In the genomic region with DNA sequence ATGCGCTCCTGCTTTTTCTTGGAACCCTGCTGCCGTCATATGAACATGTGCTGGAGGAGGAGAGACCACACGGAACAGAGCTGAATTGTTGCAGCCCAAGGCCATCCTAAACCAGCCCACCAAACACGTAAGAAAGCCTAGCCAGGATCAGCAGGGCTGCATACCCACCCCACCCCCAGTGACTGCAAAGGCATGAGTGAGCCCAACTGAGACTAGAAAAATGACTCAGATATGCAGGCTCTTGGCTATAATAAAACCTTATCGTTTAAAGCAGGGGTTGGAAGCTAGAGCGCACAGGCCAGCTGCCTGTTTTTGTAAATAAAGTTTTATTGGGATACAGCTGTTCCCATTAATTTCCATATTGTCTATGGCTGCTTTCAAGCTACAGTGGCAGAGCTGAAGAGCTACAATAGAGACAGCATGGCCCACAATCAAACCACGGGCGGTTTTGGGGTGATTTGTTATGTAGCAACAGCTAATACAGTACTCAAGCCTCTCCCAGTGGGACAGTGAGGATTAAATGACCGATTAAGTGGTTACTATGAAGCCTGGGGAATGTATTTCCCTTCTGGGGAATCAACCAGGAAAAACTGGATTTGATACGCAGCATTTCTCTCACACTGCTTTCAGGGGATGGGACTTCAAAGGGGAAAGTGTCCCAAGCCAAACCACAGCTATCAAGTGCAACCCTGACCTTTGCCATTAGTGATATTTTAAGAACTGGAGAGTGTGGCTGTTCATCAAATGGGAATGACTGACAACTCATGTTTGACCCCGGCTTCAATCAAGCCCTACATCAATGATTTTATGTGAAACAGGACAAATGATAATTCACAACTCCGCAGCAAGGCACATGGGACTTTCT, we compare ENCODE assay signal across 11 cellular contexts. TPM values are rescaled to one million over a fixed set of nuclear protein-coding genes. Genes with fewer than 3 reads are reported as not detected.
A peak's percentile ranks its signal among the peaks of the same experiment; 100 is the strongest.
DNase-seq lines count a peak whose midpoint lies in the region; ATAC-seq and TF ChIP-seq lines count a peak whose summit lies in the region.
"Had no signal": no experiment of that assay in that cellular context is flagged by ENCODE, and none has a peak within 500 bp of the region (broad histone marks: within the 10 kb centered on the region; RNA-seq: fewer than 3 reads in every experiment).

No MANE protein-coding gene starts in this region.

- 72 to 77% methylated on average over 12 of the region's 12 CpGs for WGBS in GM23248 (ENCODE audit: low coverage in 1 of 2, low lambda C conversion rate in 2 of 2, missing lambda C conversion rate in 2 of 2), 2 experiments
- 72 to 81% methylated on average over 12 of the region's 12 CpGs for WGBS in sigmoid colon, 2 donors

- no peak for TF ChIP-seq CTCF in RWPE2 (IDR thresholded peaks at IDR 0.05; ENCODE audit: poor library complexity, severe bottlenecking)
- no peak for TF ChIP-seq CTCF in fibroblast of villous mesenchyme (IDR thresholded peaks at IDR 0.05; ENCODE audit: insufficient read depth, low read depth, low read length)
- no peak for TF ChIP-seq CTCF in sigmoid colon (IDR thresholded peaks at IDR 0.05)

- H3K4me1 ChIP-seq in GM23248 (ENCODE audit: insufficient read depth) (peaks cover 26% of the 10 kb centered on the region), RWPE2 (ENCODE audit: insufficient read depth, poor library complexity, severe bottlenecking) (peaks cover 66% of the 10 kb centered on the region), sigmoid colon (peaks cover 0 to 97% (median 74%) of the 10 kb centered on the region in 4 donors)

- no peaks in the 10 kb centered on the region for H3K9me2 ChIP-seq in GM23248 (ENCODE audit: insufficient read depth)

- no peaks in the 10 kb centered on the region for H3K27me3 ChIP-seq in GM23248 (replicated peaks; ENCODE audit: insufficient read depth)
- H3K27me3 ChIP-seq in RWPE2 (ENCODE audit: insufficient read depth, poor library complexity, severe bottlenecking): no peaks in the 10 kb centered on the region
- H3K27me3 ChIP-seq in sigmoid colon: no peaks in the 10 kb centered on the region
- H3K27me3 ChIP-seq: esophagus squamous epithelium had no signal

- H3K4me2 ChIP-seq in GM23248 (ENCODE audit: unreplicated experiment): peak overlapping the region; percentile 12

- ATAC-seq in RWPE2 (ENCODE audit: low read depth): peak; percentile 26; the same call in 1 of the 3 replicates
- no peak for ATAC-seq in HG03521 (IDR thresholded peaks at IDR 0.05; ENCODE audit: unreplicated experiment)
- ATAC-seq in stimulated activated naive CD8-positive, alpha-beta T cell treated with anti-CD3 and anti-CD28 coated beads, Interleukin-15, Interleukin-2, amounts not matched to agents 100 U/mL and 50 U/mL, for 24 hours: no peak
- ATAC-seq: activated CD4-positive, CD25-positive, alpha-beta regulatory T cell treated with anti-CD3 and anti-CD28 coated beads, Interleukin-2, amount 50 U/mL, for 24 hours had no signal

- H3K79me2 ChIP-seq in GM23248 (ENCODE audit: insufficient read depth): peaks cover 97% of the 10 kb centered on the region

- DNase-seq in GM23248 (peak; percentile 77), RWPE2 (ENCODE audit: low spot score) (no peak), fibroblast of villous mesenchyme (ENCODE audit: low read depth) (peak; percentile 93), sigmoid colon (no peak), KG1 (lab: John Stamatoyannopoulos, UW) (no peak)
- no peak for DNase-seq in stimulated activated CD4-positive, alpha-beta T cell treated with anti-CD3 and anti-CD28 coated beads, Interleukin-4, amount 100 ng/mL, for 4 hours
- no peak for DNase-seq in stimulated activated naive CD8-positive, alpha-beta T cell treated with anti-CD3 and anti-CD28 coated beads, Interleukin-15, Interleukin-2, amounts not matched to agents 100 U/mL and 50 U/mL, for 24 hours
- DNase-seq: activated naive CD4-positive, alpha-beta T cell treated with anti-CD3 and anti-CD28 coated beads, Interleukin-2, amount 10 ng/mL, durations not matched to agents 7 days and 5 days; esophagus squamous epithelium had no signal

- no peak for TF ChIP-seq POLR2A in sigmoid colon (IDR thresholded peaks at IDR 0.05)

- intact Hi-C loops in sigmoid colon (cut with DNase I): loop anchor here (10.0 kb wide), 3 partner anchors 332 to 598 kb away; partner anchors contain the start of genes ALDH1B1, FBXO10 and ZBTB5

- no peaks in the 10 kb centered on the region for H4K20me1 ChIP-seq in GM23248 (ENCODE audit: insufficient read depth)

- H3F3A ChIP-seq in GM23248 (ENCODE audit: insufficient read depth): peaks cover 6% of the 10 kb centered on the region; the same call in 1 of the 2 replicates

- H3K36me3 ChIP-seq in GM23248 (ENCODE audit: low read depth): no peaks in the 10 kb centered on the region
- peaks cover 40% of the 10 kb centered on the region for H3K36me3 ChIP-seq in RWPE2 (ENCODE audit: low read depth)
- H3K36me3 ChIP-seq in sigmoid colon: no peaks in the 10 kb centered on the region
- H3K36me3 ChIP-seq: esophagus squamous epithelium had no signal

- no peak overlapping the region for H3K4me3 ChIP-seq in GM23248
- H3K4me3 ChIP-seq in RWPE2 (ENCODE audit: severe bottlenecking): no peak overlapping the region
- no peak overlapping the region for H3K4me3 ChIP-seq in fibroblast of villous mesenchyme (ENCODE audit: low read depth, low read length)
- no peak overlapping the region for H3K4me3 ChIP-seq in sigmoid colon
- H3K4me3 ChIP-seq: esophagus squamous epithelium had no signal

- in situ Hi-C loops in GM23248 (cut with MboI): no loop called here

- no peak overlapping the region for H3K9ac ChIP-seq in GM23248

- H3K9me3 ChIP-seq in GM23248 (ENCODE audit: low read depth): no peaks in the 10 kb centered on the region
- H3K9me3 ChIP-seq in RWPE2 (ENCODE audit: severe bottlenecking): no peaks in the 10 kb centered on the region
- H3K9me3 ChIP-seq in sigmoid colon: no peaks in the 10 kb centered on the region
- H3K9me3 ChIP-seq: esophagus squamous epithelium had no signal

- no peak overlapping the region for H2AFZ ChIP-seq in GM23248

- no peak for TF ChIP-seq EP300 in sigmoid colon (IDR thresholded peaks at IDR 0.05)

- H3K27ac ChIP-seq in GM23248 (no peak overlapping the region; the same call in 1 of the 2 replicates), RWPE2 (ENCODE audit: poor library complexity, severe bottlenecking) (peak overlapping the region; percentile 79), sigmoid colon (peak overlapping the region; percentile 23 to 95 (median 70))

RNA-seq across cellular contexts. Expression of gene SHB, which starts 6.3 kb away (rescaled TPM):
- 9.9 and 11.1 TPM in 2 replicates for total RNA-seq in GM23248 (2014; rRNA removed; shearing (Covaris generic))
- polyA plus RNA-seq in GM23248 (2016; fragmentation: Nextera tagmentation; extraction: Ambion mirVana) (3.9 and 4.4 TPM in 2 replicates), sigmoid colon (10 to 100 TPM in 2 of 3 donors, 1 to 10 TPM in 1; 9.5 to 11.7 (median 10.2) TPM)
- total RNA-seq in fibroblast of villous mesenchyme (16.8 and 19.9 TPM in 2 replicates), sigmoid colon (10 to 100 TPM in 3 of 4 donors, 1 to 10 TPM in 1; 6.8 to 33.7 (median 10.3) TPM)

Comparison
In these comparisons a context has a peak if more than half of its experiments do, and no peak if none do; other contexts are left out.
1. DNase-seq: peak in GM23248 (single experiment) and fibroblast of villous mesenchyme (single experiment); none in RWPE2 (single experiment), sigmoid colon (single experiment), stimulated activated CD4-positive, alpha-beta T cell treated with anti-CD3 and anti-CD28 coated beads, Interleukin-4, amount 100 ng/mL, for 4 hours (0 of 2), KG1 (single experiment) and stimulated activated naive CD8-positive, alpha-beta T cell treated with anti-CD3 and anti-CD28 coated beads, Interleukin-15, Interleukin-2, amounts not matched to agents 100 U/mL and 50 U/mL, for 24 hours (single experiment).